25 cellular contexts compared by ENCODE assay signal in genomic region chr2:217417536-217417935, GRCh38.
"Had no signal": no experiment of that assay in that cellular context is flagged by ENCODE, and none has a peak within 500 bp of the region (broad histone marks: within the 10 kb centered on the region; RNA-seq: fewer than 3 reads in every experiment).

No MANE protein-coding gene starts in this region.

- ATAC-seq: activated CD4-positive, CD25-positive, alpha-beta regulatory T cell treated with anti-CD3 and anti-CD28 coated beads, Interleukin-2, amount 50 U/mL, for 24 hours; activated T-helper 17 cell treated with anti-CD3 and anti-CD28 coated beads, Interleukin-2, amount 50 U/mL, for 72 hours; heart left ventricle; naive thymus-derived CD8-positive, alpha-beta T cell; stimulated activated naive CD8-positive, alpha-beta T cell treated with anti-CD3 and anti-CD28 coated beads, Interleukin-15, Interleukin-2, amounts not matched to agents 100 U/mL and 50 U/mL, for 24 hours had no signal

- H3K36me3 Mint-ChIP-seq: activated CD4-positive, alpha-beta memory T cell treated with anti-CD3 and anti-CD28 coated beads for 36 hours; neural progenitor cell had no signal

- H3K4me1 Mint-ChIP-seq: activated T-helper 17 cell treated with anti-CD3 and anti-CD28 coated beads, Interleukin-2, amount 50 U/mL, for 72 hours; central memory CD8-positive, alpha-beta T cell; immature natural killer cell; memory B cell; naive thymus-derived CD8-positive, alpha-beta T cell had no signal

- H3K27me3 ChIP-seq: heart left ventricle, neural progenitor cell, right atrium auricular region, tibial nerve had no signal

- H3K27ac Mint-ChIP-seq: activated CD4-positive, alpha-beta memory T cell treated with anti-CD3 and anti-CD28 coated beads for 36 hours; activated T-cell treated with anti-CD3 and anti-CD28 coated beads, Interleukin-2, amount 50 U/mL, for 24 hours; activated T-helper 17 cell treated with anti-CD3 and anti-CD28 coated beads, Interleukin-2, amount 50 U/mL, for 72 hours; dendritic cell treated with granulocyte-macrophage colony-stimulating factor and Interleukin-4, amounts not matched to agents 40 ng/mL and 50 ng/mL, for 4 days; immature natural killer cell; memory B cell; naive thymus-derived CD8-positive, alpha-beta T cell; neural progenitor cell had no signal

- H3K9ac ChIP-seq: neural progenitor cell had no signal

- H3K9me3 Mint-ChIP-seq: activated CD4-positive, alpha-beta memory T cell treated with anti-CD3 and anti-CD28 coated beads for 36 hours; activated T-cell treated with anti-CD3 and anti-CD28 coated beads, Interleukin-2, amount 50 U/mL, for 24 hours; central memory CD8-positive, alpha-beta T cell; dendritic cell treated with granulocyte-macrophage colony-stimulating factor and Interleukin-4, amounts not matched to agents 40 ng/mL and 50 ng/mL, for 4 days; memory B cell; neural progenitor cell had no signal

- H3K36me3 ChIP-seq: heart left ventricle, neural progenitor cell, right atrium auricular region, tibial nerve, WERI-Rb-1 had no signal

- H3K4me3 Mint-ChIP-seq: activated CD4-positive, alpha-beta memory T cell treated with anti-CD3 and anti-CD28 coated beads for 36 hours; activated T-cell treated with anti-CD3 and anti-CD28 coated beads, Interleukin-2, amount 50 U/mL, for 24 hours; activated T-helper 17 cell treated with anti-CD3 and anti-CD28 coated beads, Interleukin-2, amount 50 U/mL, for 72 hours; central memory CD8-positive, alpha-beta T cell; dendritic cell treated with granulocyte-macrophage colony-stimulating factor and Interleukin-4, amounts not matched to agents 40 ng/mL and 50 ng/mL, for 4 days; immature natural killer cell; memory B cell; naive thymus-derived CD8-positive, alpha-beta T cell; neural progenitor cell had no signal

- H3K4me2 ChIP-seq: neural progenitor cell had no signal

- DNase-seq: activated CD4-positive, alpha-beta memory T cell treated with anti-CD3 and anti-CD28 coated beads for 36 hours; activated CD4-positive, alpha-beta T cell treated with anti-CD3 and anti-CD28 coated beads for 48 hours; activated CD8-positive, alpha-beta memory T cell treated with anti-CD3 and anti-CD28 coated beads, Interleukin-2, amount 50 U/mL, for 4 hours; activated gamma-delta T cell treated with Interleukin-2 at 50 U/mL for 16 hours; activated naive CD4-positive, alpha-beta T cell treated with anti-CD3 and anti-CD28 coated beads, Interleukin-2, amount 50 U/mL, for 16 hours; activated T-cell treated with anti-CD3 and anti-CD28 coated beads, Interleukin-2, amount 50 U/mL, for 24 hours; amygdala; effector CD4-positive, alpha-beta T cell; heart left ventricle; hypothalamus; immature natural killer cell; naive thymus-derived CD8-positive, alpha-beta T cell; occipital lobe; stimulated activated CD4-positive, alpha-beta T cell treated with anti-CD3 and anti-CD28 coated beads, Interleukin-15, amount 100 ng/mL, for 24 hours; stimulated activated naive CD8-positive, alpha-beta T cell treated with anti-CD3 and anti-CD28 coated beads, Interleukin-15, Interleukin-2, amounts not matched to agents 100 U/mL and 50 U/mL, for 24 hours; T-helper 9 cell; WERI-Rb-1 had no signal

- H3K4me3 ChIP-seq: heart left ventricle, neural progenitor cell, right atrium auricular region, tibial nerve had no signal

- H3K27ac ChIP-seq: heart left ventricle, neural progenitor cell, right atrium auricular region, WERI-Rb-1 had no signal

- H3K4me1 ChIP-seq: neural progenitor cell had no signal

- H3K27me3 Mint-ChIP-seq: activated CD4-positive, alpha-beta memory T cell treated with anti-CD3 and anti-CD28 coated beads for 36 hours; activated T-cell treated with anti-CD3 and anti-CD28 coated beads, Interleukin-2, amount 50 U/mL, for 24 hours; central memory CD8-positive, alpha-beta T cell had no signal

- H2AFZ ChIP-seq: neural progenitor cell had no signal

- H3K9me3 ChIP-seq: right atrium auricular region, tibial nerve had no signal
